13 cellular contexts compared by ENCODE assay signal in genomic region chr19:2330255-2330631, GRCh38. TPM values are rescaled to one million over a fixed set of nuclear protein-coding genes. Genes with fewer than 3 reads are reported as not detected.
DNase-seq lines count a peak whose midpoint lies in the region; ATAC-seq and TF ChIP-seq lines count a peak whose summit lies in the region.
"Had no signal": no experiment of that assay in that cellular context is flagged by ENCODE, and none has a peak within 500 bp of the region (broad histone marks: within the 10 kb centered on the region; RNA-seq: fewer than 3 reads in every experiment).

No MANE protein-coding gene starts in this region.

- peak overlapping the region; percentile 87 for H3K4me3 ChIP-seq in BLaER1

- peaks cover 36 to 50% of the 10 kb centered on the region in 2 experiments for H3K4me1 Mint-ChIP-seq in H9
- peaks cover 71% of the 10 kb centered on the region for H3K4me1 Mint-ChIP-seq in activated naive CD8-positive, alpha-beta T cell treated with anti-CD3 and anti-CD28 coated beads, Interleukin-2, amount 50 U/mL, for 24 hours
- peaks cover 25 to 57% of the 10 kb centered on the region in 2 donors for H3K4me1 Mint-ChIP-seq in natural killer cell

- no peak for ATAC-seq in activated naive CD8-positive, alpha-beta T cell treated with anti-CD3 and anti-CD28 coated beads, Interleukin-2, amount 50 U/mL, for 24 hours
- no peak for ATAC-seq in natural killer cell
- ATAC-seq in HG02840 (IDR thresholded peaks at IDR 0.05; ENCODE audit: low FRiP score, unreplicated experiment) = no peak
- ATAC-seq: left lung had no signal

- H3K9ac ChIP-seq in BLaER1 = peak overlapping the region; percentile 91
- no peak overlapping the region for H3K9ac ChIP-seq in H9 (ENCODE audit: extremely low read depth, insufficient read length, low read length)

- H3K36me3 ChIP-seq in BLaER1 = peaks cover 15% of the 10 kb centered on the region; the same call in 1 of the 2 replicates

- H3K9me3 ChIP-seq in BLaER1 (no peaks in the 10 kb centered on the region), H9 (ENCODE audit: control insufficient read depth, low read depth, low read length) (no peaks in the 10 kb centered on the region)
- H3K9me3 ChIP-seq: left lung, upper lobe of left lung had no signal

- H2BK5ac ChIP-seq in H9 (ENCODE audit: insufficient read length, low read length) = no peak overlapping the region

- H3K36me3 Mint-ChIP-seq in H9 (ENCODE audit: insufficient read depth in 1 of 3, low read depth in 3 of 3) (peaks cover 5 to 22% (median 19%) of the 10 kb centered on the region in 3 experiments), natural killer cell (no peaks in the 10 kb centered on the region)
- H3K36me3 Mint-ChIP-seq in activated naive CD8-positive, alpha-beta T cell treated with anti-CD3 and anti-CD28 coated beads, Interleukin-2, amount 50 U/mL, for 24 hours (ENCODE audit: low read depth) = peaks cover 24% of the 10 kb centered on the region

- H4K5ac ChIP-seq in H9 (ENCODE audit: insufficient read length, low read depth, low read length) = no peak overlapping the region

- H3K27ac Mint-ChIP-seq in H9 = peak overlapping the region in 1 of 3 experiments; percentile 99; a peak in 2 of 7 replicates
- peak overlapping the region; percentile 22 for H3K27ac Mint-ChIP-seq in activated naive CD8-positive, alpha-beta T cell treated with anti-CD3 and anti-CD28 coated beads, Interleukin-2, amount 50 U/mL, for 24 hours
- H3K27ac Mint-ChIP-seq in natural killer cell = peak overlapping the region; percentile 91 to 98

- H4K8ac ChIP-seq in H9 (replicated peaks; ENCODE audit: insufficient read length, low read depth, low read length) = no peak overlapping the region

- peak overlapping the region; percentile 95 for H3K27ac ChIP-seq in BLaER1
- no peak overlapping the region for H3K27ac ChIP-seq in H9 (ENCODE audit: insufficient read length, low read depth, low read length)
- H3K27ac ChIP-seq: left lung, upper lobe of left lung had no signal

- H3T11ph ChIP-seq in H9 (ENCODE audit: low read length) = no peak overlapping the region

- peaks cover 1% of the 10 kb centered on the region; the same call in 1 of the 2 replicates for H3K27me3 Mint-ChIP-seq in H9 (ENCODE audit: low read depth)
- no peaks in the 10 kb centered on the region for H3K27me3 Mint-ChIP-seq in activated naive CD8-positive, alpha-beta T cell treated with anti-CD3 and anti-CD28 coated beads, Interleukin-2, amount 50 U/mL, for 24 hours
- H3K27me3 Mint-ChIP-seq in natural killer cell (ENCODE audit: low read depth in 2 of 2) = no peaks in the 10 kb centered on the region

- no peak overlapping the region for H3K4ac ChIP-seq in H9 (ENCODE audit: low read depth, low read length)

- H3K27me3 ChIP-seq in BLaER1 (no peaks in the 10 kb centered on the region), H9 (ENCODE audit: insufficient read depth, low read length) (no peaks in the 10 kb centered on the region)
- H3K27me3 ChIP-seq: left lung, upper lobe of left lung had no signal

- DNase-seq in H9 (no peak), natural killer cell (no peak), head of caudate nucleus (no peak), DMS 273 treated with DMSO at 0.1 percent for 48 hours (lab: John Stamatoyannopoulos, UW) (no peak), occipital lobe (lab: John Stamatoyannopoulos, UW) (no peak)
- DNase-seq in activated naive CD8-positive, alpha-beta T cell treated with anti-CD3 and anti-CD28 coated beads, Interleukin-2, amount 50 U/mL, for 24 hours = no peak
- DNase-seq: activated CD8-positive, alpha-beta memory T cell treated with anti-CD3 and anti-CD28 coated beads, Interleukin-2, amount 50 U/mL, for 4 hours; NCI-H1436 treated with DMSO at 0.1 percent for 48 hours had no signal

- no peak overlapping the region for H2AK5ac ChIP-seq in H9 (ENCODE audit: insufficient read length, low read length)

- no peak overlapping the region for H2BK20ac ChIP-seq in H9 (ENCODE audit: low read depth, low read length, poor library complexity, severe bottlenecking)

- intact Hi-C loops in natural killer cell (cut with micrococcal nuclease) (no loop called here), head of caudate nucleus (cut with DNase I) (loop anchor here (5.0 kb wide), 1 partner anchor 52 kb away; no protein-coding TSS in a partner anchor)

- no peak overlapping the region for H3K56ac ChIP-seq in H9 (ENCODE audit: insufficient read length, low read depth, low read length)

- no peak for TF ChIP-seq CTCF in H9 (conservative IDR thresholded peaks at IDR 0.05)
- TF ChIP-seq CTCF in natural killer cell (IDR thresholded peaks at IDR 0.05) = no peak

- H3K23ac ChIP-seq in H9 (ENCODE audit: insufficient read length, low read depth, low read length) = no peak overlapping the region

- no peak overlapping the region for H2BK120ac ChIP-seq in H9 (ENCODE audit: low read depth, low read length, poor library complexity, severe bottlenecking)

- WGBS in H9 (ENCODE audit: extremely low coverage, insufficient read length, low lambda C conversion rate) = no CpG with 5 or more reads among the region's 10 CpGs

- H3K79me2 ChIP-seq in H9 (ENCODE audit: insufficient read depth, low read length) = peaks cover 5% of the 10 kb centered on the region; the same call in 1 of the 2 replicates

- H2BK12ac ChIP-seq in H9 (ENCODE audit: insufficient read length, low read depth, low read length) = no peak overlapping the region

- H3K14ac ChIP-seq in H9 (ENCODE audit: insufficient read depth, low read length) = no peak overlapping the region; the same call in 1 of the 2 replicates

- H4K20me1 ChIP-seq in BLaER1 (peaks cover 52% of the 10 kb centered on the region), H9 (ENCODE audit: control insufficient read depth, insufficient read depth, insufficient read length) (peaks cover 5% of the 10 kb centered on the region)

- no peak overlapping the region for H2BK15ac ChIP-seq in H9 (ENCODE audit: low read depth, low read length)

- peaks cover 9% of the 10 kb centered on the region for H3K23me2 ChIP-seq in H9 (ENCODE audit: insufficient read length, low read depth, low read length, poor library complexity, severe bottlenecking)

- no peak overlapping the region for H2AFZ ChIP-seq in H9 (ENCODE audit: low read length)

- peaks cover 81% of the 10 kb centered on the region for H3K4me1 ChIP-seq in BLaER1
- H3K4me1 ChIP-seq in H9 (ENCODE audit: insufficient read depth, low read length) = peaks cover 5% of the 10 kb centered on the region; the same call in 1 of the 2 replicates

- H3K79me1 ChIP-seq in H9 (ENCODE audit: insufficient read depth, low read depth, low read length, poor library complexity, severe bottlenecking) = no peaks in the 10 kb centered on the region

- peak overlapping the region; percentile 43 to 67 for H3K4me3 Mint-ChIP-seq in H9
- peak overlapping the region; percentile 99 for H3K4me3 Mint-ChIP-seq in activated naive CD8-positive, alpha-beta T cell treated with anti-CD3 and anti-CD28 coated beads, Interleukin-2, amount 50 U/mL, for 24 hours
- H3K4me3 Mint-ChIP-seq in natural killer cell = peak overlapping the region; percentile 65

- H3K9me3 Mint-ChIP-seq in H9 (no peaks in the 10 kb centered on the region; a peak in 2 of 5 replicates), natural killer cell (no peaks in the 10 kb centered on the region)
- no peaks in the 10 kb centered on the region for H3K9me3 Mint-ChIP-seq in activated naive CD8-positive, alpha-beta T cell treated with anti-CD3 and anti-CD28 coated beads, Interleukin-2, amount 50 U/mL, for 24 hours

- H3K18ac ChIP-seq in H9 (ENCODE audit: insufficient read length, low read depth, low read length) = no peak overlapping the region

- H3K4me2 ChIP-seq in BLaER1 (peak overlapping the region; percentile 97), H9 (ENCODE audit: insufficient read depth, insufficient read length, low read length) (no peak overlapping the region)

- no peak overlapping the region for H4K91ac ChIP-seq in H9 (ENCODE audit: insufficient read length, low read depth, low read length)

RNA-seq across cellular contexts. Expression of gene SPPL2B, which starts 1.8 kb away (rescaled TPM):
- total RNA-seq in H9 (2021) (69.4 and 73.7 TPM in 2 replicates), natural killer cell (10 to 100 TPM; 63.2 to 83.8 (median 79.7) TPM), occipital lobe (22.6 TPM)

RNA-seq across cellular contexts. Expression of gene LSM7, which starts 1.9 kb away (rescaled TPM):
- total RNA-seq in H9 (2021) (187 and 202 TPM in 2 replicates), natural killer cell (10 to 100 TPM; 52.0 to 80.2 (median 77.4) TPM), occipital lobe (61.6 TPM)

RNA-seq across cellular contexts. Expression of gene LINGO3, which starts 22.3 kb away (rescaled TPM):
- 0.28 and 0.61 TPM in 2 replicates for total RNA-seq in H9 (2021)
- total RNA-seq in natural killer cell = 1 to 10 TPM in 1 of 3 donors, under 1 TPM in 2; 0.68 to 1.0 (median 0.84) TPM
- total RNA-seq in occipital lobe = 0.62 TPM
- total RNA-seq: fibroblast of villous mesenchyme had no signal

RNA-seq across cellular contexts. Expression of gene TMPRSS9, which starts 29.8 kb away (rescaled TPM):
- total RNA-seq in H9 (2021) (0.24 and 0.33 TPM in 2 replicates), natural killer cell (not detected), occipital lobe (0.16 TPM)
- total RNA-seq: fibroblast of villous mesenchyme, left lung had no signal

RNA-seq across cellular contexts. Expression of gene PEAK3, which starts 48.3 kb away (rescaled TPM):
- total RNA-seq in H9 (2021) (not detected in 2 replicates), natural killer cell (1 to 10 TPM; 5.7 to 9.5 (median 8.4) TPM), occipital lobe (not detected)
